Comparison of ENCODE assay signal across 19 cellular contexts in the genomic region with DNA sequence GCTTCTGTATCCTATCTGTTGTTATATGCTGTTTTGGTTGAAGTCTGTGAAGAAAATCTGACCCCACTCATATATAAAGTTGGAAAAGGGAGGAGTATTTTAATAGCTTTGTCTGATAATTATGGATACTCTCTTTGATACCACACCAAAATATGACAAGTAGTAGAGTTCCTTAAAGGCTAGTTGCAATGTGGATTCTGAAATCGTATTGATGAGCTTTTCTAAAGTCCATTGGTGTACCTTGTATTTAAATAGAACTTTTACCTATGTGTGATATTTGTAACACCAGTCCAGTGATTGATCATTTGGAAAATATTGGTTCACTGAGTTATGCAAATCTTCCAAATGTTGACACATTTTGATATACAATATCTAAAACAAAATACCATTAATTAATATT. TPM values are rescaled to one million over a fixed set of nuclear protein-coding genes. Genes with fewer than 3 reads are reported as not detected.
DNase-seq lines count a peak whose midpoint lies in the region; ATAC-seq and TF ChIP-seq lines count a peak whose summit lies in the region.
"Had no signal": no experiment of that assay in that cellular context is flagged by ENCODE, and none has a peak within 500 bp of the region (broad histone marks: within the 10 kb centered on the region; RNA-seq: fewer than 3 reads in every experiment).

No MANE protein-coding gene starts in this region.

- H3K27ac Mint-ChIP-seq in activated CD8-positive, alpha-beta T cell treated with anti-CD3 and anti-CD28 coated beads for 36 hours: peak overlapping the region; percentile 2
- no peak overlapping the region for H3K27ac Mint-ChIP-seq in activated CD8-positive, alpha-beta T cell treated with anti-CD3 and anti-CD28 coated beads, Interleukin-2, amount 10 ng/mL, durations not matched to agents 7 days and 5 days
- H3K27ac Mint-ChIP-seq in CD8-positive, alpha-beta memory T cell: peak overlapping the region in 5 of 8 donors; percentile 4 to 38 (median 32)
- H3K27ac Mint-ChIP-seq in nephron progenitor cell: peak overlapping the region; percentile 70

- peaks cover 50% of the 10 kb centered on the region for H3K36me3 Mint-ChIP-seq in activated CD8-positive, alpha-beta T cell treated with anti-CD3 and anti-CD28 coated beads for 36 hours (ENCODE audit: low read depth)
- H3K36me3 Mint-ChIP-seq in activated CD8-positive, alpha-beta T cell treated with anti-CD3 and anti-CD28 coated beads, Interleukin-2, amount 10 ng/mL, durations not matched to agents 7 days and 5 days (ENCODE audit: low read depth): peaks cover 63% of the 10 kb centered on the region
- peaks cover 0 to 76% (median 17%) of the 10 kb centered on the region in 3 donors for H3K36me3 Mint-ChIP-seq in CD8-positive, alpha-beta memory T cell
- peaks cover 68% of the 10 kb centered on the region for H3K36me3 Mint-ChIP-seq in nephron progenitor cell (ENCODE audit: low read depth)

- H3K4me1 ChIP-seq in CD8-positive, alpha-beta memory T cell (ENCODE audit: insufficient read depth, low read length): peaks cover 7% of the 10 kb centered on the region
- peaks cover 20% of the 10 kb centered on the region for H3K4me1 ChIP-seq in OCI-LY3 (ENCODE audit: low read length)
- peaks cover 14% of the 10 kb centered on the region for H3K4me1 ChIP-seq in body of pancreas

- no peak overlapping the region for H3K4me3 ChIP-seq in CD8-positive, alpha-beta memory T cell (ENCODE audit: low read length)
- H3K4me3 ChIP-seq in OCI-LY3 (ENCODE audit: low read length) (no peak overlapping the region), body of pancreas (no peak overlapping the region)

- no peaks in the 10 kb centered on the region for H3K9me3 ChIP-seq in CD8-positive, alpha-beta memory T cell (ENCODE audit: low read length)
- no peaks in the 10 kb centered on the region for H3K9me3 ChIP-seq in OCI-LY3 (ENCODE audit: insufficient read depth, low read length)
- H3K9me3 ChIP-seq in body of pancreas: no peaks in the 10 kb centered on the region
- H3K9me3 ChIP-seq: Caco-2 had no signal

- H3K4me1 Mint-ChIP-seq in activated CD8-positive, alpha-beta T cell treated with anti-CD3 and anti-CD28 coated beads for 36 hours (ENCODE audit: low read depth): peaks cover 18% of the 10 kb centered on the region
- peaks cover 24% of the 10 kb centered on the region for H3K4me1 Mint-ChIP-seq in activated CD8-positive, alpha-beta T cell treated with anti-CD3 and anti-CD28 coated beads, Interleukin-2, amount 10 ng/mL, durations not matched to agents 7 days and 5 days (ENCODE audit: low read depth)
- peaks cover 22 to 32% (median 28%) of the 10 kb centered on the region in 3 donors for H3K4me1 Mint-ChIP-seq in CD8-positive, alpha-beta memory T cell
- H3K4me1 Mint-ChIP-seq in nephron progenitor cell: peaks cover 14% of the 10 kb centered on the region

- intact Hi-C loops in activated CD8-positive, alpha-beta T cell treated with anti-CD3 and anti-CD28 coated beads for 36 hours (cut with micrococcal nuclease): no loop called here
- intact Hi-C loops in body of pancreas (cut with DNase I): loop anchor here (10.0 kb wide), 1 partner anchor 95 kb away; no protein-coding TSS in a partner anchor

- H3K79me2 ChIP-seq in OCI-LY3 (ENCODE audit: low read length): peaks cover 6% of the 10 kb centered on the region

- H4K20me1 ChIP-seq in OCI-LY3 (ENCODE audit: insufficient read depth, low read length): peaks cover 23% of the 10 kb centered on the region

- peaks cover 28% of the 10 kb centered on the region for H3K36me3 ChIP-seq in CD8-positive, alpha-beta memory T cell (ENCODE audit: insufficient read depth, low read length)
- H3K36me3 ChIP-seq in OCI-LY3 (replicated peaks; ENCODE audit: low read depth, low read length) (peaks cover 57% of the 10 kb centered on the region), body of pancreas (replicated peaks in 1 of 2; ENCODE audit: insufficient read depth in 1 of 2, low read depth in 2 of 2) (peaks cover 0 to 13% of the 10 kb centered on the region in 2 donors)

- no peaks in the 10 kb centered on the region for H3K27me3 ChIP-seq in CD8-positive, alpha-beta memory T cell (ENCODE audit: insufficient read depth, low read length, poor library complexity, severe bottlenecking)
- H3K27me3 ChIP-seq in OCI-LY3 (ENCODE audit: low read depth, low read length) (no peaks in the 10 kb centered on the region), body of pancreas (no peaks in the 10 kb centered on the region)

- H3K9ac ChIP-seq in OCI-LY3 (ENCODE audit: low read length): no peak overlapping the region

- no peak overlapping the region for H2AFZ ChIP-seq in OCI-LY3 (ENCODE audit: low read depth, low read length)

- H3K27ac ChIP-seq in CD8-positive, alpha-beta memory T cell (ENCODE audit: low read depth, low read length): no peak overlapping the region
- H3K27ac ChIP-seq in OCI-LY3 (ENCODE audit: low read length): peak overlapping the region; percentile 11; the same call in 1 of the 2 replicates
- H3K27ac ChIP-seq in body of pancreas: no peak overlapping the region
- H3K27ac ChIP-seq: HL-60 had no signal

- no peak for TF ChIP-seq CTCF in activated CD8-positive, alpha-beta T cell treated with anti-CD3 and anti-CD28 coated beads for 36 hours (IDR thresholded peaks at IDR 0.05)
- no peak for TF ChIP-seq CTCF in OCI-LY3 (IDR thresholded peaks at IDR 0.05; ENCODE audit: low read depth, low read length)
- TF ChIP-seq CTCF in nephron progenitor cell (IDR thresholded peaks at IDR 0.05): no peak
- no peak for TF ChIP-seq CTCF in body of pancreas (IDR thresholded peaks at IDR 0.05)

- POLR2A ChIA-PET in activated CD8-positive, alpha-beta T cell treated with anti-CD3 and anti-CD28 coated beads for 36 hours (lab: Charles Lee): interaction anchor here (0.5 to 7.2 kb wide), 11 partner anchors 7 to 305 kb away, joined by 3 to 56 read pairs (median 5); partner anchors contain the start of gene ZBTB37
- POLR2A ChIA-PET in activated CD8-positive, alpha-beta T cell treated with anti-CD3 and anti-CD28 coated beads, Interleukin-2, amount 10 ng/mL, durations not matched to agents 7 days and 5 days (lab: Charles Lee): interaction anchor here (0.9 to 1.0 kb wide), 2 partner anchors 8 to 9 kb away, joined by 3 to 5 read pairs; no protein-coding TSS in a partner anchor
- POLR2A ChIA-PET in CD8-positive, alpha-beta memory T cell (lab: Charles Lee): interaction anchor here (1.4 kb wide), 1 partner anchor 8 kb away, joined by 3 read pairs; the partner anchor contains the start of gene ZBTB37

- no peaks in the 10 kb centered on the region for H3K27me3 Mint-ChIP-seq in activated CD8-positive, alpha-beta T cell treated with anti-CD3 and anti-CD28 coated beads for 36 hours
- no peaks in the 10 kb centered on the region for H3K27me3 Mint-ChIP-seq in activated CD8-positive, alpha-beta T cell treated with anti-CD3 and anti-CD28 coated beads, Interleukin-2, amount 10 ng/mL, durations not matched to agents 7 days and 5 days (ENCODE audit: low read depth)
- H3K27me3 Mint-ChIP-seq in CD8-positive, alpha-beta memory T cell: no peaks in the 10 kb centered on the region
- no peaks in the 10 kb centered on the region for H3K27me3 Mint-ChIP-seq in nephron progenitor cell (ENCODE audit: low read depth, poor library complexity)

- H3K9me3 Mint-ChIP-seq in activated CD8-positive, alpha-beta T cell treated with anti-CD3 and anti-CD28 coated beads for 36 hours: no peaks in the 10 kb centered on the region
- no peaks in the 10 kb centered on the region for H3K9me3 Mint-ChIP-seq in activated CD8-positive, alpha-beta T cell treated with anti-CD3 and anti-CD28 coated beads, Interleukin-2, amount 10 ng/mL, durations not matched to agents 7 days and 5 days (ENCODE audit: insufficient read depth)
- no peaks in the 10 kb centered on the region for H3K9me3 Mint-ChIP-seq in CD8-positive, alpha-beta memory T cell
- no peaks in the 10 kb centered on the region for H3K9me3 Mint-ChIP-seq in nephron progenitor cell
- H3K9me3 Mint-ChIP-seq: CD14-positive monocyte had no signal

- DNase-seq in activated CD8-positive, alpha-beta T cell treated with anti-CD3 and anti-CD28 coated beads for 36 hours: no peak
- no peak for DNase-seq in activated CD8-positive, alpha-beta T cell treated with anti-CD3 and anti-CD28 coated beads, Interleukin-2, amount 10 ng/mL, durations not matched to agents 7 days and 5 days
- DNase-seq in CD8-positive, alpha-beta memory T cell: no peak
- DNase-seq in nephron progenitor cell (no peak), body of pancreas (no peak)
- DNase-seq: Caco-2, DMS79, KG1, NCI-H1105 treated with DMSO at 0.1 percent for 48 hours, NCI-H187, NCI-H446, Right ventricle myocardium superior had no signal

- no peak overlapping the region for H3K4me3 Mint-ChIP-seq in activated CD8-positive, alpha-beta T cell treated with anti-CD3 and anti-CD28 coated beads for 36 hours
- no peak overlapping the region for H3K4me3 Mint-ChIP-seq in activated CD8-positive, alpha-beta T cell treated with anti-CD3 and anti-CD28 coated beads, Interleukin-2, amount 10 ng/mL, durations not matched to agents 7 days and 5 days
- H3K4me3 Mint-ChIP-seq in CD8-positive, alpha-beta memory T cell: no peak overlapping the region
- no peak overlapping the region for H3K4me3 Mint-ChIP-seq in nephron progenitor cell
- H3K4me3 Mint-ChIP-seq: CD14-positive monocyte had no signal

- WGBS in body of pancreas, 2 donors: 89 to 96% methylated on average over 1 of the region's 1 CpG

- H3K4me2 ChIP-seq in OCI-LY3 (ENCODE audit: low read length): no peak overlapping the region

- no peak for TF ChIP-seq POLR2A in body of pancreas (IDR thresholded peaks at IDR 0.05)

- ATAC-seq in activated CD8-positive, alpha-beta T cell treated with anti-CD3 and anti-CD28 coated beads for 36 hours: no peak
- ATAC-seq in activated CD8-positive, alpha-beta T cell treated with anti-CD3 and anti-CD28 coated beads, Interleukin-2, amount 10 ng/mL, durations not matched to agents 7 days and 5 days: no peak
- ATAC-seq in body of pancreas: no peak
- no peak for ATAC-seq in HG03139 (IDR thresholded peaks at IDR 0.05; ENCODE audit: unreplicated experiment)
- ATAC-seq: Panc1 had no signal

- CTCF ChIA-PET in activated CD8-positive, alpha-beta T cell treated with anti-CD3 and anti-CD28 coated beads for 36 hours (lab: Charles Lee): interaction anchor here (0.7 to 1.8 kb wide), 4 partner anchors 8 to 429 kb away, joined by 3 to 5 read pairs (median 3); partner anchors contain the start of gene DARS2
- CTCF ChIA-PET in activated CD8-positive, alpha-beta T cell treated with anti-CD3 and anti-CD28 coated beads, Interleukin-2, amount 10 ng/mL, durations not matched to agents 7 days and 5 days (lab: Charles Lee): no interaction called here
- CTCF ChIA-PET in CD8-positive, alpha-beta memory T cell (lab: Charles Lee): interaction anchor here (0.9 kb wide), 1 partner anchor 10 kb away, joined by 4 read pairs; no protein-coding TSS in a partner anchor

RNA-seq across cellular contexts. Expression of gene GAS5, which starts 7.7 kb away (rescaled TPM):
- total RNA-seq in activated CD8-positive, alpha-beta T cell treated with anti-CD3 and anti-CD28 coated beads for 36 hours: 1,000 to 10,000 TPM; 1,276 to 1,298 TPM
- total RNA-seq in activated CD8-positive, alpha-beta T cell treated with anti-CD3 and anti-CD28 coated beads, Interleukin-2, amount 10 ng/mL, durations not matched to agents 7 days and 5 days: 100 to 1,000 TPM; 356 to 367 TPM
- total RNA-seq in CD8-positive, alpha-beta memory T cell: 1,000 to 10,000 TPM; 1,056 to 1,102 TPM
- polyA plus RNA-seq in CD8-positive, alpha-beta memory T cell: 245 TPM
- total RNA-seq in body of pancreas: 100 to 1,000 TPM; 413 to 570 TPM

RNA-seq across cellular contexts. Expression of gene ZBTB37, which starts 8.1 kb away (rescaled TPM):
- 1 to 10 TPM; 7.6 to 7.9 TPM for total RNA-seq in activated CD8-positive, alpha-beta T cell treated with anti-CD3 and anti-CD28 coated beads for 36 hours
- total RNA-seq in activated CD8-positive, alpha-beta T cell treated with anti-CD3 and anti-CD28 coated beads, Interleukin-2, amount 10 ng/mL, durations not matched to agents 7 days and 5 days: 10 to 100 TPM in 1 of 2 experiments, 1 to 10 TPM in 1; 9.2 to 11.2 TPM
- total RNA-seq in CD8-positive, alpha-beta memory T cell: 10 to 100 TPM; 10.4 to 11.0 TPM
- 1.3 TPM for polyA plus RNA-seq in CD8-positive, alpha-beta memory T cell
- 1 to 10 TPM; 6.2 to 6.6 TPM for total RNA-seq in body of pancreas

RNA-seq across cellular contexts. Expression of gene CENPL, which starts 35.4 kb away (rescaled TPM):
- total RNA-seq in activated CD8-positive, alpha-beta T cell treated with anti-CD3 and anti-CD28 coated beads for 36 hours: 10 to 100 TPM; 20.9 to 23.3 TPM
- total RNA-seq in activated CD8-positive, alpha-beta T cell treated with anti-CD3 and anti-CD28 coated beads, Interleukin-2, amount 10 ng/mL, durations not matched to agents 7 days and 5 days: 10 to 100 TPM; 35.5 to 39.2 TPM
- 10 to 100 TPM; 24.9 to 27.4 TPM for total RNA-seq in CD8-positive, alpha-beta memory T cell
- polyA plus RNA-seq in CD8-positive, alpha-beta memory T cell: 6.2 TPM
- total RNA-seq in body of pancreas: 1 to 10 TPM in 1 of 2 donors, under 1 TPM in 1; 0.99 to 1.0 TPM

RNA-seq across cellular contexts. Expression of gene DARS2, which starts 35.6 kb away (rescaled TPM):
- total RNA-seq in activated CD8-positive, alpha-beta T cell treated with anti-CD3 and anti-CD28 coated beads for 36 hours: 10 to 100 TPM; 46.7 to 49.5 TPM
- total RNA-seq in activated CD8-positive, alpha-beta T cell treated with anti-CD3 and anti-CD28 coated beads, Interleukin-2, amount 10 ng/mL, durations not matched to agents 7 days and 5 days: 10 to 100 TPM; 32.7 to 35.7 TPM
- total RNA-seq in CD8-positive, alpha-beta memory T cell: 10 to 100 TPM; 39.4 to 42.5 TPM
- polyA plus RNA-seq in CD8-positive, alpha-beta memory T cell: 9.4 TPM
- total RNA-seq in body of pancreas: 10 to 100 TPM in 1 of 2 donors, 1 to 10 TPM in 1; 7.5 to 11.2 TPM

RNA-seq across cellular contexts. Expression of gene SERPINC1, which starts 57.1 kb away (rescaled TPM):
- not detected for total RNA-seq in activated CD8-positive, alpha-beta T cell treated with anti-CD3 and anti-CD28 coated beads for 36 hours
- not detected for total RNA-seq in activated CD8-positive, alpha-beta T cell treated with anti-CD3 and anti-CD28 coated beads, Interleukin-2, amount 10 ng/mL, durations not matched to agents 7 days and 5 days
- total RNA-seq in CD8-positive, alpha-beta memory T cell: not detected
- polyA plus RNA-seq in CD8-positive, alpha-beta memory T cell: not detected
- total RNA-seq in body of pancreas: not detected
- total RNA-seq: A673, G401 had no signal
- polyA plus RNA-seq: CD14-positive monocyte had no signal

Comparison
In these comparisons a context has a peak if more than half of its experiments do, and no peak if none do; other contexts are left out.
1. RNA of gene CENPL, which starts 35.4 kb away (total RNA-seq): 35.5 to 39.2 TPM in activated CD8-positive, alpha-beta T cell treated with anti-CD3 and anti-CD28 coated beads, Interleukin-2, amount 10 ng/mL, durations not matched to agents 7 days and 5 days, 24.9 to 27.4 TPM in CD8-positive, alpha-beta memory T cell and 20.9 to 23.3 TPM in activated CD8-positive, alpha-beta T cell treated with anti-CD3 and anti-CD28 coated beads for 36 hours; 0.99 to 1.0 TPM in body of pancreas; every median in the first group is over 10 times any median in the second.